In genomic region chr16:22233050-22233405, GRCh38 we compare ENCODE assay signal across 1 cellular context.
TF ChIP-seq lines count a peak whose summit lies in the region.

No MANE protein-coding gene starts in this region.

TF ChIP-seq in H1, 55 proteins besides CTCF, POLR2A, EP300 and RAD21 (continued from another document):
- TF ChIP-seq TAF1 (IDR thresholded peaks at IDR 0.05; ENCODE audit: low read depth, low read length) = no peak
